9 cellular contexts compared by ENCODE assay signal in the genomic region with DNA sequence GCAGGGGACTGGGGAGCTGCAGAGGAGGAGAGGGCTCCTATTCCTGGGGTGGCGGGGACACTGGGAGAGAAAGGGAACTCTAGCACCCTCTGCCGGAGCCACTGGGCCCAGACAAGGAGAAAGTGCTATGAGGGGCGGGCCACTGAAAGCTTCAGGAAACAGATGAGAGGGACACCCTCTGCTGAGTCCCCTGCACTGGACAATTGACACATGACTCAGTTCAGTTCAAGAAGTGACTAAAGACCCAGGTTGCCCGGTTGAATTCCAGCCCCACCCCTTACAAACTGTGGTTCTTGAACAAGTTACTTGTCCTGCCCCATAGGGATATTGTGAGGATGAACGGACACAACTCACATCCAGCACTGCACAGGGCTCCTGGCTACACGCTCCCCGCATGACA. TPM values are rescaled to one million over a fixed set of nuclear protein-coding genes. Genes with fewer than 3 reads are reported as not detected.
DNase-seq lines count a peak whose midpoint lies in the region; FAIRE-seq and TF ChIP-seq lines count a peak whose summit lies in the region.
"Had no signal": no experiment of that assay in that cellular context is flagged by ENCODE, and none has a peak within 500 bp of the region (broad histone marks: within the 10 kb centered on the region; RNA-seq: fewer than 3 reads in every experiment).

No MANE protein-coding gene starts in this region.

- POLR2A ChIA-PET in activated CD4-positive, alpha-beta memory T cell treated with anti-CD3 and anti-CD28 coated beads for 36 hours (lab: Charles Lee) = interaction anchor here (0.7 kb wide), 1 partner anchor 179 kb away, joined by 3 read pairs; no protein-coding TSS in a partner anchor

- H3K9ac ChIP-seq in kidney (ENCODE audit: low read length in 2 of 2) = no peak overlapping the region

- peak; percentile 30 for TF ChIP-seq CTCF in kidney (IDR thresholded peaks at IDR 0.05; ENCODE audit: borderline replicate concordance, extremely low read depth, insufficient read depth)

- DNase-seq in DMS53 (lab: John Stamatoyannopoulos, UW) (peak; percentile 40), DMS53 treated with DMSO at 0.1 percent for 48 hours (lab: John Stamatoyannopoulos, UW; ENCODE audit: unreplicated experiment) (no peak), HT1080 (ENCODE audit: low read depth) (peak; percentile 62), kidney (no peak), NCI-H2171 treated with DMSO at 0.1 percent for 48 hours (lab: John Stamatoyannopoulos, UW) (no peak), H54 (ENCODE audit: insufficient read length, low spot score) (no peak), NCI-H128 (lab: John Stamatoyannopoulos, UW; ENCODE audit: unreplicated experiment) (no peak)
- peak; percentile 48 for DNase-seq in activated CD4-positive, alpha-beta memory T cell treated with anti-CD3 and anti-CD28 coated beads for 36 hours

- H3K36me3 ChIP-seq in kidney (ENCODE audit: control insufficient read depth in 1 of 2, insufficient read depth in 2 of 2, low read length in 2 of 2) = no peaks in the 10 kb centered on the region

- no peak overlapping the region for H3K27ac ChIP-seq in kidney (ENCODE audit: low read depth in 2 of 2, low read length in 2 of 2)
- H3K27ac ChIP-seq: VCaP had no signal

- peaks cover 5% of the 10 kb centered on the region for H3K27me3 Mint-ChIP-seq in activated CD4-positive, alpha-beta memory T cell treated with anti-CD3 and anti-CD28 coated beads for 36 hours

- no peaks in the 10 kb centered on the region for H3K9me3 ChIP-seq in kidney (ENCODE audit: control insufficient read depth in 1 of 2, low read length in 2 of 2)

- FAIRE-seq in kidney (lab: Jason Lieb, UNC) = no peak
- no peak for FAIRE-seq in H54 (lab: Jason Lieb, UNC)

- intact Hi-C loops in activated CD4-positive, alpha-beta memory T cell treated with anti-CD3 and anti-CD28 coated beads for 36 hours (cut with micrococcal nuclease) = no loop called here
- intact Hi-C loops in kidney (cut with DNase I) = no loop called here

- H3K9me3 Mint-ChIP-seq in activated CD4-positive, alpha-beta memory T cell treated with anti-CD3 and anti-CD28 coated beads for 36 hours = no peaks in the 10 kb centered on the region

- CTCF ChIA-PET in activated CD4-positive, alpha-beta memory T cell treated with anti-CD3 and anti-CD28 coated beads for 36 hours (lab: Charles Lee) = interaction anchor here (0.6 to 1.6 kb wide), 5 partner anchors 10 to 1318 kb away, joined by 3 to 9 read pairs (median 3); no protein-coding TSS in a partner anchor

- peaks cover 0 to 1% of the 10 kb centered on the region in 2 donors for H3K4me1 ChIP-seq in kidney (ENCODE audit: control insufficient read depth in 1 of 2, insufficient read depth in 1 of 2, low read depth in 1 of 2, low read length in 2 of 2)

- TF ChIP-seq POLR2A in H54 (IDR thresholded peaks at IDR 0.05; ENCODE audit: low read depth, low read length) = no peak

- H3K36me3 Mint-ChIP-seq in activated CD4-positive, alpha-beta memory T cell treated with anti-CD3 and anti-CD28 coated beads for 36 hours = no peaks in the 10 kb centered on the region

- no peak overlapping the region for H3K4me3 ChIP-seq in kidney (ENCODE audit: low read length in 2 of 2)

- H3K4me3 Mint-ChIP-seq in activated CD4-positive, alpha-beta memory T cell treated with anti-CD3 and anti-CD28 coated beads for 36 hours = no peak overlapping the region

- no peak overlapping the region for H3K27ac Mint-ChIP-seq in activated CD4-positive, alpha-beta memory T cell treated with anti-CD3 and anti-CD28 coated beads for 36 hours

- peaks cover 4% of the 10 kb centered on the region for H3K4me1 Mint-ChIP-seq in activated CD4-positive, alpha-beta memory T cell treated with anti-CD3 and anti-CD28 coated beads for 36 hours (ENCODE audit: low read depth)

RNA-seq across cellular contexts. Expression of a gene that starts 5.0 kb away (rescaled TPM):
- total RNA-seq in HT1080 (2014; rRNA removed; shearing (Covaris generic)) = not detected in 2 replicates
- polyA plus RNA-seq in HT1080 (2015; cell fraction: cytosol; rRNA removed) = not detected in 2 replicates
- not detected in 2 replicates for polyA plus RNA-seq in HT1080 (2015; cell fraction: nucleus; rRNA removed)
- 1 to 10 TPM in 1 of 2 experiments, under 1 TPM in 1; 0.93 to 1.8 TPM for total RNA-seq in activated CD4-positive, alpha-beta memory T cell treated with anti-CD3 and anti-CD28 coated beads for 36 hours
- 0.69 TPM for total RNA-seq in kidney
- polyA plus RNA-seq in kidney (ENCODE audit: insufficient read depth, low read depth, low replicate concordance) = not detected

RNA-seq across cellular contexts. Expression of a gene that starts 51.8 kb away (rescaled TPM):
- total RNA-seq in HT1080 (2014; rRNA removed; shearing (Covaris generic)) = 0.10 and 0.50 TPM in 2 replicates
- 0.03 TPM in 1 of 2 replicates, not detected in the other for polyA plus RNA-seq in HT1080 (2015; cell fraction: cytosol; rRNA removed)
- polyA plus RNA-seq in HT1080 (2015; cell fraction: nucleus; rRNA removed) = 0.06 TPM in 1 of 2 replicates, not detected in the other
- total RNA-seq in activated CD4-positive, alpha-beta memory T cell treated with anti-CD3 and anti-CD28 coated beads for 36 hours = not detected
- 0.44 TPM for total RNA-seq in kidney
- not detected for polyA plus RNA-seq in kidney (ENCODE audit: insufficient read depth, low read depth, low replicate concordance)

Comparison
In these comparisons a context has a peak if more than half of its experiments do, and no peak if none do; other contexts are left out.
1. DNase-seq: peak in DMS53 (single experiment), HT1080 (single experiment) and activated CD4-positive, alpha-beta memory T cell treated with anti-CD3 and anti-CD28 coated beads for 36 hours (single experiment); none in DMS53 treated with DMSO at 0.1 percent for 48 hours (single experiment), kidney (single experiment), NCI-H2171 treated with DMSO at 0.1 percent for 48 hours (single experiment), H54 (single experiment) and NCI-H128 (single experiment).